ENCODE assay signal across 9 cellular contexts in genomic region chr14:45810152-45810872, GRCh38.
DNase-seq lines count a peak whose midpoint lies in the region; ATAC-seq and TF ChIP-seq lines count a peak whose summit lies in the region.
"Had no signal": no experiment of that assay in that cellular context is flagged by ENCODE, and none has a peak within 500 bp of the region (broad histone marks: within the 10 kb centered on the region; RNA-seq: fewer than 3 reads in every experiment).

No MANE protein-coding gene starts in this region.

- H3K4me2 ChIP-seq in GM23338 (no peak overlapping the region), GM23248 (ENCODE audit: unreplicated experiment) (no peak overlapping the region)

- H3K9me3 Mint-ChIP-seq in GM23338: no peaks in the 10 kb centered on the region
- H3K9me3 Mint-ChIP-seq in activated naive CD4-positive, alpha-beta T cell treated with anti-CD3 and anti-CD28 coated beads, Interleukin-2, amount 50 U/mL, for 72 hours: no peaks in the 10 kb centered on the region

- H3F3A ChIP-seq in GM23338 (replicated peaks; ENCODE audit: low read depth) (no peaks in the 10 kb centered on the region), GM23248 (ENCODE audit: insufficient read depth) (no peaks in the 10 kb centered on the region)

- H3K36me3 ChIP-seq in GM23338 (ENCODE audit: insufficient read depth) (no peaks in the 10 kb centered on the region), GM23248 (ENCODE audit: low read depth) (no peaks in the 10 kb centered on the region)

- H3K27me3 Mint-ChIP-seq in GM23338 (ENCODE audit: insufficient read depth, low read depth, poor library complexity): no peaks in the 10 kb centered on the region

- 0 out of 2 replicates have a peak overlapping the region, but pooled peaks have one; percentile 38 for H3K27ac Mint-ChIP-seq in GM23338
- no peak overlapping the region for H3K27ac Mint-ChIP-seq in activated naive CD4-positive, alpha-beta T cell treated with anti-CD3 and anti-CD28 coated beads, Interleukin-2, amount 50 U/mL, for 72 hours

- in situ Hi-C loops in GM23248 (cut with MboI): no loop called here

- H3K27me3 ChIP-seq in GM23338 (ENCODE audit: insufficient read depth) (no peaks in the 10 kb centered on the region), GM23248 (replicated peaks; ENCODE audit: insufficient read depth) (no peaks in the 10 kb centered on the region)

- intact Hi-C loops in left colon (cut with DNase I, micrococcal nuclease): no loop called here

- ATAC-seq in GM23338 (peak; percentile 92), left colon (peak; percentile 93)
- ATAC-seq in activated naive CD4-positive, alpha-beta T cell treated with anti-CD3 and anti-CD28 coated beads, Interleukin-2, amount 50 U/mL, for 72 hours: no peak
- ATAC-seq: SK-N-SH treated with all-trans-retinoic acid at 6 μM for 48 hours had no signal

- no peak overlapping the region for H3K4me3 ChIP-seq in GM23338
- H3K4me3 ChIP-seq in GM23248: no peak overlapping the region

- H3K9ac ChIP-seq in GM23248: no peak overlapping the region

- no peak overlapping the region for H3K27ac ChIP-seq in GM23338 (ENCODE audit: low read depth)
- H3K27ac ChIP-seq in GM23248: no peak overlapping the region

- no peaks in the 10 kb centered on the region for H3K9me3 ChIP-seq in GM23248 (ENCODE audit: low read depth)

- no peaks in the 10 kb centered on the region for H3K36me3 Mint-ChIP-seq in GM23338 (ENCODE audit: low read depth)
- H3K36me3 Mint-ChIP-seq in activated naive CD4-positive, alpha-beta T cell treated with anti-CD3 and anti-CD28 coated beads, Interleukin-2, amount 50 U/mL, for 72 hours: no peaks in the 10 kb centered on the region

- H3K79me2 ChIP-seq in GM23338 (replicated peaks; ENCODE audit: insufficient read depth) (no peaks in the 10 kb centered on the region), GM23248 (ENCODE audit: insufficient read depth) (no peaks in the 10 kb centered on the region)

- no peak overlapping the region for H3K4me3 Mint-ChIP-seq in GM23338

- H2AFZ ChIP-seq in GM23338: peak overlapping the region; percentile 44; the same call in 1 of the 2 replicates
- no peak overlapping the region for H2AFZ ChIP-seq in GM23248

- 12 to 22% methylated on average over 3 of the region's 3 CpGs for WGBS in GM23248 (ENCODE audit: low coverage in 1 of 2, low lambda C conversion rate in 2 of 2, missing lambda C conversion rate in 2 of 2), 2 experiments

- peak; percentile 45 for DNase-seq in COLO829 (ENCODE audit: low spot score)
- DNase-seq in GM23338 (ENCODE audit: low spot score): peak; percentile 48
- DNase-seq in SK-N-DZ (ENCODE audit: low spot score): peak; percentile 40
- DNase-seq in left colon: peak in 1 of 2 donors; percentile 32
- no peak for DNase-seq in activated naive CD4-positive, alpha-beta T cell treated with anti-CD3 and anti-CD28 coated beads, Interleukin-2, amount 50 U/mL, for 72 hours (ENCODE audit: low spot score in 2 of 2)
- DNase-seq in NCI-H226: no peak
- DNase-seq in NK-92 (lab: John Stamatoyannopoulos, UW; ENCODE audit: unreplicated experiment): no peak
- DNase-seq in GM23248: no peak

- H4K20me1 ChIP-seq in GM23338 (replicated peaks; ENCODE audit: insufficient read depth): no peaks in the 10 kb centered on the region
- no peaks in the 10 kb centered on the region for H4K20me1 ChIP-seq in GM23248 (ENCODE audit: insufficient read depth)

- H3K4me1 ChIP-seq in GM23338 (ENCODE audit: insufficient read depth): no peaks in the 10 kb centered on the region
- H3K4me1 ChIP-seq in GM23248 (ENCODE audit: insufficient read depth): no peaks in the 10 kb centered on the region

- peak; percentile 60 to 64 for TF ChIP-seq CTCF in GM23338 (conservative IDR thresholded peaks at IDR 0.05; ENCODE audit: low read depth in 2 of 2)

- peaks cover 14% of the 10 kb centered on the region; the same call in 2 of the 3 replicates for H3K4me1 Mint-ChIP-seq in GM23338

- H3K9me2 ChIP-seq in GM23338 (ENCODE audit: insufficient read depth) (no peaks in the 10 kb centered on the region), GM23248 (ENCODE audit: insufficient read depth) (no peaks in the 10 kb centered on the region)

TF ChIP-seq in GM23338, 12 proteins besides CTCF, POLR2A, EP300 and RAD21:
- TF ChIP-seq NANOG (IDR thresholded peaks at IDR 0.05; ENCODE audit: borderline replicate concordance): no peak
- TF ChIP-seq CREB1 (CRISPR knock-in tag; IDR thresholded peaks at IDR 0.05; ENCODE audit: low read depth): no peak
- TF ChIP-seq, protein P1, sequence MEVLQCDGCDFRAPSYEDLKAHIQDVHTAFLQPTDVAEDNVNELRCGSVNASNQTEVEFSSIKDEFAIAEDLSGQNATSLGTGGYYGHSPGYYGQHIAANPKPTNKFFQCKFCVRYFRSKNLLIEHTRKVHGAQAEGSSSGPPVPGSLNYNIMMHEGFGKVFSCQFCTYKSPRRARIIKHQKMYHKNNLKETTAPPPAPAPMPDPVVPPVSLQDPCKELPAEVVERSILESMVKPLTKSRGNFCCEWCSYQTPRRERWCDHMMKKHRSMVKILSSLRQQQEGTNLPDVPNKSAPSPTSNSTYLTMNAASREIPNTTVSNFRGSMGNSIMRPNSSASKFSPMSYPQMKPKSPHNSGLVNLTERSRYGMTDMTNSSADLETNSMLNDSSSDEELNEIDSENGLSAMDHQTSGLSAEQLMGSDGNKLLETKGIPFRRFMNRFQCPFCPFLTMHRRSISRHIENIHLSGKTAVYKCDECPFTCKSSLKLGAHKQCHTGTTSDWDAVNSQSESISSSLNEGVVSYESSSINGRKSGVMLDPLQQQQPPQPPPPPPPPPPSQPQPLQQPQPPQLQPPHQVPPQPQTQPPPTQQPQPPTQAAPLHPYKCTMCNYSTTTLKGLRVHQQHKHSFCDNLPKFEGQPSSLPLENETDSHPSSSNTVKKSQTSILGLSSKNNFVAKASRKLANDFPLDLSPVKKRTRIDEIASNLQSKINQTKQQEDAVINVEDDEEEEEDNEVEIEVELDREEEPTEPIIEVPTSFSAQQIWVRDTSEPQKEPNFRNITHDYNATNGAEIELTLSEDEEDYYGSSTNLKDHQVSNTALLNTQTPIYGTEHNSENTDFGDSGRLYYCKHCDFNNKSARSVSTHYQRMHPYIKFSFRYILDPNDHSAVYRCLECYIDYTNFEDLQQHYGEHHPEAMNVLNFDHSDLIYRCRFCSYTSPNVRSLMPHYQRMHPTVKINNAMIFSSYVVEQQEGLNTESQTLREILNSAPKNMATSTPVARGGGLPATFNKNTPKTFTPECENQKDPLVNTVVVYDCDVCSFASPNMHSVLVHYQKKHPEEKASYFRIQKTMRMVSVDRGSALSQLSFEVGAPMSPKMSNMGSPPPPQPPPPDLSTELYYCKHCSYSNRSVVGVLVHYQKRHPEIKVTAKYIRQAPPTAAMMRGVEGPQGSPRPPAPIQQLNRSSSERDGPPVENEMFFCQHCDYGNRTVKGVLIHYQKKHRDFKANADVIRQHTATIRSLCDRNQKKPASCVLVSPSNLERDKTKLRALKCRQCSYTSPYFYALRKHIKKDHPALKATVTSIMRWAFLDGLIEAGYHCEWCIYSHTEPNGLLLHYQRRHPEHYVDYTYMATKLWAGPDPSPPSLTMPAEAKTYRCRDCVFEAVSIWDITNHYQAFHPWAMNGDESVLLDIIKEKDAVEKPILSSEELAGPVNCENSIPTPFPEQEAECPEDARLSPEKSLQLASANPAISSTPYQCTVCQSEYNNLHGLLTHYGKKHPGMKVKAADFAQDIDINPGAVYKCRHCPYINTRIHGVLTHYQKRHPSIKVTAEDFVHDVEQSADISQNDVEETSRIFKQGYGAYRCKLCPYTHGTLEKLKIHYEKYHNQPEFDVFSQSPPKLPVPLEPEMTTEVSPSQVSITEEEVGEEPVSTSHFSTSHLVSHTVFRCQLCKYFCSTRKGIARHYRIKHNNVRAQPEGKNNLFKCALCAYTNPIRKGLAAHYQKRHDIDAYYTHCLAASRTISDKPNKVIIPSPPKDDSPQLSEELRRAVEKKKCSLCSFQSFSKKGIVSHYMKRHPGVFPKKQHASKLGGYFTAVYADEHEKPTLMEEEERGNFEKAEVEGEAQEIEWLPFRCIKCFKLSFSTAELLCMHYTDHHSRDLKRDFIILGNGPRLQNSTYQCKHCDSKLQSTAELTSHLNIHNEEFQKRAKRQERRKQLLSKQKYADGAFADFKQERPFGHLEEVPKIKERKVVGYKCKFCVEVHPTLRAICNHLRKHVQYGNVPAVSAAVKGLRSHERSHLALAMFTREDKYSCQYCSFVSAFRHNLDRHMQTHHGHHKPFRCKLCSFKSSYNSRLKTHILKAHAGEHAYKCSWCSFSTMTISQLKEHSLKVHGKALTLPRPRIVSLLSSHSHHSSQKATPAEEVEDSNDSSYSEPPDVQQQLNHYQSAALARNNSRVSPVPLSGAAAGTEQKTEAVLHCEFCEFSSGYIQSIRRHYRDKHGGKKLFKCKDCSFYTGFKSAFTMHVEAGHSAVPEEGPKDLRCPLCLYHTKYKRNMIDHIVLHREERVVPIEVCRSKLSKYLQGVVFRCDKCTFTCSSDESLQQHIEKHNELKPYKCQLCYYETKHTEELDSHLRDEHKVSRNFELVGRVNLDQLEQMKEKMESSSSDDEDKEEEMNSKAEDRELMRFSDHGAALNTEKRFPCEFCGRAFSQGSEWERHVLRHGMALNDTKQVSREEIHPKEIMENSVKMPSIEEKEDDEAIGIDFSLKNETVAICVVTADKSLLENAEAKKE (CRISPR knock-in tag; IDR thresholded peaks at IDR 0.05): no peak
- TF ChIP-seq ZNF114 (CRISPR knock-in tag; IDR thresholded peaks at IDR 0.05): no peak
- no peak for TF ChIP-seq EZH2 (IDR thresholded peaks at IDR 0.05; ENCODE audit: low read depth, unreplicated experiment)
- no peak for TF ChIP-seq STAT1 (IDR thresholded peaks at IDR 0.05; ENCODE audit: unreplicated experiment)

Comparison
In these comparisons a context has a peak if more than half of its experiments do, and no peak if none do; other contexts are left out.
1. DNase-seq: peak in COLO829 (single experiment), GM23338 (single experiment) and SK-N-DZ (single experiment); none in activated naive CD4-positive, alpha-beta T cell treated with anti-CD3 and anti-CD28 coated beads, Interleukin-2, amount 50 U/mL, for 72 hours (0 of 2), NCI-H226 (single experiment), NK-92 (single experiment) and GM23248 (single experiment).
2. ATAC-seq: peak in GM23338 (single experiment) and left colon (single experiment); none in activated naive CD4-positive, alpha-beta T cell treated with anti-CD3 and anti-CD28 coated beads, Interleukin-2, amount 50 U/mL, for 72 hours (0 of 2).